ENCODE assay signal across 16 cellular contexts in the genomic region with DNA sequence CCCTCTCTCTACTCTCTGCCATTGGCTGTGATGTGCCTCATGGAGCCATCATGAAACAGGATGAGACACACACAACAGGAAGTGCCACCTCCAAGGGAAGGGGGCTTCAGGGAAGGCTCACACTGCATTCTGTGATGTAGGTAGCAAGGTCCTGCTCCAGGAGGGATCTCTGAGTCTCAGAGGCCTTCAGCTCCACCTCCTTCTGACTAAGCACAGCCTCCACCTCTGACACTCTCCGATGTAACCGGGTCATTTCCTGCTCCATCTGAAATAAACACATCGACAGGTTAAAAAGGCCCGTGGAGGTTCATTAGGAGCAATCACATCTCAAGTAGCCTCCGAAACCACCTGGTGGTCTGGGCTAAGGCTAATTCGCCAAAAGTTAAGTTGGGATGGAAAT.
DNase-seq lines count a peak whose midpoint lies in the region; ATAC-seq and TF ChIP-seq lines count a peak whose summit lies in the region.
"Had no signal": no experiment of that assay in that cellular context is flagged by ENCODE, and none has a peak within 500 bp of the region (broad histone marks: within the 10 kb centered on the region; RNA-seq: fewer than 3 reads in every experiment).

No MANE protein-coding gene starts in this region.

- WGBS in stomach, 5 donors: 83 to 93% (median 90%) methylated on average over 6 of the region's 6 CpGs

- H3K9me3 ChIP-seq in CD4-positive, CD25-positive, alpha-beta regulatory T cell (ENCODE audit: control insufficient read depth in 2 of 2, low read length in 2 of 2): no peaks in the 10 kb centered on the region
- H3K9me3 ChIP-seq in CD8-positive, alpha-beta memory T cell (ENCODE audit: low read length): no peaks in the 10 kb centered on the region
- H3K9me3 ChIP-seq in stomach: peaks cover 0 to 5% (median 0%) of the 10 kb centered on the region in 4 donors
- H3K9me3 ChIP-seq: Peyer's patch had no signal

- no peak for TF ChIP-seq POLR2A in stomach (IDR thresholded peaks at IDR 0.05)

- intact Hi-C loops in stomach (cut with DNase I; ENCODE audit: low total_unique reads): loop anchor here (5.0 kb wide), 1 partner anchor 126 kb away; no protein-coding TSS in a partner anchor

- no peaks in the 10 kb centered on the region for H3K27me3 ChIP-seq in CD4-positive, CD25-positive, alpha-beta regulatory T cell (ENCODE audit: control insufficient read depth, insufficient read depth, low read length)
- H3K27me3 ChIP-seq in CD8-positive, alpha-beta memory T cell (ENCODE audit: insufficient read depth, low read length, poor library complexity, severe bottlenecking): no peaks in the 10 kb centered on the region
- H3K27me3 ChIP-seq in stomach (no peaks in the 10 kb centered on the region), foreskin keratinocyte (no peaks in the 10 kb centered on the region)
- H3K27me3 ChIP-seq: Peyer's patch had no signal

- peaks cover 0 to 9% (median under 1%) of the 10 kb centered on the region in 4 donors for H3K4me1 Mint-ChIP-seq in CD4-positive, CD25-positive, alpha-beta regulatory T cell
- H3K4me1 Mint-ChIP-seq in CD8-positive, alpha-beta memory T cell: peaks cover 0 to 9% (median 4%) of the 10 kb centered on the region in 3 donors

- peaks cover 8% of the 10 kb centered on the region for H3K36me3 ChIP-seq in CD4-positive, CD25-positive, alpha-beta regulatory T cell (ENCODE audit: control insufficient read depth, insufficient read depth, low read length)
- H3K36me3 ChIP-seq in CD8-positive, alpha-beta memory T cell (ENCODE audit: insufficient read depth, low read length): no peaks in the 10 kb centered on the region
- H3K36me3 ChIP-seq in stomach: peaks cover 0 to 21% (median 0%) of the 10 kb centered on the region in 4 donors
- H3K36me3 ChIP-seq: Peyer's patch had no signal

- peak overlapping the region in 2 of 3 donors; percentile 11 to 32 for H3K27ac Mint-ChIP-seq in CD4-positive, CD25-positive, alpha-beta regulatory T cell
- H3K27ac Mint-ChIP-seq in CD8-positive, alpha-beta memory T cell: peak overlapping the region in 7 of 8 donors; percentile 55 to 91 (median 79)

- H3K4me3 Mint-ChIP-seq in CD4-positive, CD25-positive, alpha-beta regulatory T cell: no peak overlapping the region
- H3K4me3 Mint-ChIP-seq in CD8-positive, alpha-beta memory T cell: peak overlapping the region in 3 of 7 donors; percentile 36 to 57 (median 40)

- no peak overlapping the region for H3K4me3 ChIP-seq in CD4-positive, CD25-positive, alpha-beta regulatory T cell (ENCODE audit: low read depth, low read length)
- no peak overlapping the region for H3K4me3 ChIP-seq in CD8-positive, alpha-beta memory T cell (ENCODE audit: low read length)
- H3K4me3 ChIP-seq in stomach: no peak overlapping the region
- H3K4me3 ChIP-seq: GM23248, Peyer's patch had no signal

- CTCF ChIA-PET in CD8-positive, alpha-beta memory T cell (lab: Charles Lee): no interaction called here

- POLR2A ChIA-PET in CD8-positive, alpha-beta memory T cell (lab: Charles Lee): no interaction called here

- H3K27me3 Mint-ChIP-seq in CD4-positive, CD25-positive, alpha-beta regulatory T cell: no peaks in the 10 kb centered on the region
- H3K27me3 Mint-ChIP-seq in CD8-positive, alpha-beta memory T cell: no peaks in the 10 kb centered on the region

- DNase-seq in CD4-positive, CD25-positive, alpha-beta regulatory T cell: peak in 1 of 3 donors; percentile 11
- no peak for DNase-seq in CD8-positive, alpha-beta memory T cell
- DNase-seq in RKO (ENCODE audit: low spot score) (peak; percentile 8), kidney tubule cell (ENCODE audit: low spot score) (peak; percentile 14), stomach (no peak), DMS 273 (lab: John Stamatoyannopoulos, UW; ENCODE audit: unreplicated experiment) (no peak), foreskin keratinocyte (no peak)
- DNase-seq: ACHN, C1 segment of cervical spinal cord, DMS153, GM23248, HCEC 1CT, NCI-H1092 treated with DMSO at 0.1 percent for 48 hours, NCI-H2081, Peyer's patch had no signal

- no peak overlapping the region for H3K27ac ChIP-seq in CD4-positive, CD25-positive, alpha-beta regulatory T cell (ENCODE audit: insufficient read depth, low read length, poor library complexity, severe bottlenecking)
- H3K27ac ChIP-seq in CD8-positive, alpha-beta memory T cell (ENCODE audit: low read depth, low read length): no peak overlapping the region
- H3K27ac ChIP-seq in stomach (no peak overlapping the region), foreskin keratinocyte (no peak overlapping the region)
- H3K27ac ChIP-seq: GM23248, Peyer's patch had no signal

- no peak for TF ChIP-seq CTCF in stomach (IDR thresholded peaks at IDR 0.05)
- TF ChIP-seq CTCF in foreskin keratinocyte (conservative IDR thresholded peaks at IDR 0.05): no peak

- no peak for TF ChIP-seq EP300 in stomach (IDR thresholded peaks at IDR 0.05)

- ATAC-seq in CD4-positive, CD25-positive, alpha-beta regulatory T cell (ENCODE audit: low read depth in 2 of 2): peak in 1 of 2 donors; percentile 28
- ATAC-seq in foreskin keratinocyte: no peak
- ATAC-seq: Right ventricle myocardium inferior had no signal

- peaks cover 14% of the 10 kb centered on the region for H3K36me3 Mint-ChIP-seq in CD4-positive, CD25-positive, alpha-beta regulatory T cell
- H3K36me3 Mint-ChIP-seq in CD8-positive, alpha-beta memory T cell: peaks cover 0 to 16% (median 9%) of the 10 kb centered on the region in 3 donors

- peaks cover 0 to 2% (median 0%) of the 10 kb centered on the region in 7 donors for H3K9me3 Mint-ChIP-seq in CD4-positive, CD25-positive, alpha-beta regulatory T cell
- peaks cover 0 to 3% (median 3%) of the 10 kb centered on the region in 5 donors for H3K9me3 Mint-ChIP-seq in CD8-positive, alpha-beta memory T cell

- no peaks in the 10 kb centered on the region for H3K4me1 ChIP-seq in CD4-positive, CD25-positive, alpha-beta regulatory T cell (ENCODE audit: control insufficient read depth, insufficient read depth, low read length, poor library complexity, severe bottlenecking)
- no peaks in the 10 kb centered on the region for H3K4me1 ChIP-seq in CD8-positive, alpha-beta memory T cell (ENCODE audit: insufficient read depth, low read length)
- H3K4me1 ChIP-seq in stomach (peaks cover 0 to 11% (median 0%) of the 10 kb centered on the region in 4 donors), foreskin keratinocyte (no peaks in the 10 kb centered on the region)
- H3K4me1 ChIP-seq: Peyer's patch had no signal

Comparison
In these comparisons a context has a peak if more than half of its experiments do, and no peak if none do; other contexts are left out.
1. DNase-seq: peak in RKO (single experiment) and kidney tubule cell (single experiment); none in CD8-positive, alpha-beta memory T cell (0 of 5), stomach (single experiment), DMS 273 (single experiment) and foreskin keratinocyte (0 of 2).